17 cellular contexts compared by ENCODE assay signal in the genomic region with DNA sequence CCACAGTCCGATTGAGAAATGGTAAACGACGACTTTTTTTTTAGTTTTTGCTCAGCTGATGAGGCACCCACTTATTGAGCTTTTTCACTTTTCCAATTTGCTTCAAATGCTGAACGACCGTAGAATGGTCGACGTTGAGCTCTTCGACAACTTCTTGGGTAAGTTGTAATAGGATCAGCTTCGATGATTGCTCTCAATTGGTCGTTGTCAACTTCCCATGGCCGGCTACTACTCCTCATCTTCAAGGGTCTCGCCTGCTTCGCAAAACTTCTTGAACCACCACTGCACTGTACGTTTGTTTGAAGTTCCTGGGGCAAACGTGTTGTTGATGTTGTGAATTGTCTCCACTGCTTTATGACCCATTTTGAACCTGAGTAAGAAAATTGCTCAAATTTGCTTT.
"Had no signal": no experiment of that assay in that cellular context is flagged by ENCODE, and none has a peak within 500 bp of the region (broad histone marks: within the 10 kb centered on the region; RNA-seq: fewer than 3 reads in every experiment).

No MANE protein-coding gene starts in this region.

- H3K4me3 Mint-ChIP-seq: mesothelial cell of epicardium; natural killer cell; neural crest cell; stimulated activated memory B cell treated with anti-CD40 and anti-IgM and Interleukin-4, amounts not matched to agents 10 μg/mL and 1 μg/mL and 100 μg/mL, for 72 hours; stimulated activated naive CD8-positive, alpha-beta T cell treated with anti-CD3 and anti-CD28 coated beads, Interleukin-15, Interleukin-2, amounts not matched to agents 100 ng/mL and 50 ng/mL, for 24 hours had no signal

- H3K4me1 Mint-ChIP-seq: neural crest cell had no signal

- H3K9me3 Mint-ChIP-seq: mesothelial cell of epicardium; natural killer cell; neural crest cell; stimulated activated memory B cell treated with anti-CD40 and anti-IgM and Interleukin-4, amounts not matched to agents 10 μg/mL and 1 μg/mL and 100 μg/mL, for 72 hours; stimulated activated naive CD8-positive, alpha-beta T cell treated with anti-CD3 and anti-CD28 coated beads, Interleukin-15, Interleukin-2, amounts not matched to agents 100 ng/mL and 50 ng/mL, for 24 hours had no signal

- H3K27me3 Mint-ChIP-seq: stimulated activated memory B cell treated with anti-CD40 and anti-IgM and Interleukin-4, amounts not matched to agents 10 μg/mL and 1 μg/mL and 100 μg/mL, for 72 hours; stimulated activated naive CD8-positive, alpha-beta T cell treated with anti-CD3 and anti-CD28 coated beads, Interleukin-15, Interleukin-2, amounts not matched to agents 100 ng/mL and 50 ng/mL, for 24 hours had no signal

- DNase-seq: effector CD8-positive, alpha-beta T cell; heart left ventricle; hypothalamus; kidney glomerular epithelial cell; mammary epithelial cell; natural killer cell; ovary; stimulated activated CD4-positive, alpha-beta T cell treated with anti-CD3 and anti-CD28 coated beads, Interleukin-15, amount 100 ng/mL, for 24 hours; stimulated activated CD4-positive, alpha-beta T cell treated with anti-CD3 and anti-CD28 coated beads, Interleukin-1b, Interleukin-23, amount 100 ng/mL, for 48 hours; stimulated activated CD4-positive, alpha-beta T cell treated with anti-CD3 and anti-CD28 coated beads, Interleukin-4, amount 100 ng/mL, for 24 hours; tibial artery had no signal

- ATAC-seq: esophagus mucosa; heart left ventricle; natural killer cell; right lobe of liver; stimulated activated memory B cell treated with anti-CD40 and anti-IgM and Interleukin-4, amounts not matched to agents 10 μg/mL and 1 μg/mL and 100 μg/mL, for 72 hours had no signal

- H3K36me3 Mint-ChIP-seq: natural killer cell had no signal

- H3K27ac Mint-ChIP-seq: mesothelial cell of epicardium; stimulated activated memory B cell treated with anti-CD40 and anti-IgM and Interleukin-4, amounts not matched to agents 10 μg/mL and 1 μg/mL and 100 μg/mL, for 72 hours; stimulated activated naive CD8-positive, alpha-beta T cell treated with anti-CD3 and anti-CD28 coated beads, Interleukin-15, Interleukin-2, amounts not matched to agents 100 ng/mL and 50 ng/mL, for 24 hours had no signal
